10 cellular contexts compared by ENCODE assay signal in genomic region chr17:17957584-17957916, GRCh38. TPM values are rescaled to one million over a fixed set of nuclear protein-coding genes. Genes with fewer than 3 reads are reported as not detected.
A peak's percentile ranks its signal among the peaks of the same experiment; 100 is the strongest.
DNase-seq lines count a peak whose midpoint lies in the region; ATAC-seq and TF ChIP-seq lines count a peak whose summit lies in the region.
"Had no signal": no experiment of that assay in that cellular context is flagged by ENCODE, and none has a peak within 500 bp of the region (broad histone marks: within the 10 kb centered on the region; RNA-seq: fewer than 3 reads in every experiment).

No MANE protein-coding gene starts in this region.

- WGBS in adrenal gland, 4 donors: 87 to 98% (median 91%) methylated on average over 7 of the region's 7 CpGs

- H3K27ac ChIP-seq in right atrium auricular region (peak overlapping the region; percentile 54 to 70), adrenal gland (peak overlapping the region in 4 of 5 donors; percentile 5 to 75 (median 23)), mucosa of rectum (ENCODE audit: low read depth in 2 of 2, low read length in 2 of 2) (peak overlapping the region; percentile 78 to 93), uterus (peak overlapping the region; percentile 69 to 85)

- no peak for TF ChIP-seq CTCF in right atrium auricular region (IDR thresholded peaks at IDR 0.05)
- no peak for TF ChIP-seq CTCF in adrenal gland (IDR thresholded peaks at IDR 0.05)
- no peak for TF ChIP-seq CTCF in uterus (IDR thresholded peaks at IDR 0.05)

- DNase-seq in right atrium auricular region (ENCODE audit: low spot score): no peak
- no peak for DNase-seq in Right ventricle myocardium superior
- DNase-seq in adrenal gland: no peak
- no peak for DNase-seq in uterus
- DNase-seq in putamen (ENCODE audit: low spot score): no peak
- no peak for DNase-seq in stimulated activated CD4-positive, alpha-beta T cell treated with anti-CD3 and anti-CD28 coated beads, Interleukin-4, amount 100 ng/mL, for 4 hours
- DNase-seq: NCI-H187, RPMI8226 had no signal

- no peaks in the 10 kb centered on the region for H3K9me3 ChIP-seq in right atrium auricular region
- H3K9me3 ChIP-seq in adrenal gland (replicated peaks in 1 of 3): no peaks in the 10 kb centered on the region
- no peaks in the 10 kb centered on the region for H3K9me3 ChIP-seq in mucosa of rectum (ENCODE audit: control insufficient read depth in 2 of 2, low read length in 2 of 2)
- H3K9me3 ChIP-seq in uterus: no peaks in the 10 kb centered on the region

- peak overlapping the region in 1 of 2 donors; percentile 43 for H3K9ac ChIP-seq in mucosa of rectum (ENCODE audit: low read depth in 1 of 2, low read length in 2 of 2)

- H3K27me3 ChIP-seq in right atrium auricular region (no peaks in the 10 kb centered on the region), adrenal gland (no peaks in the 10 kb centered on the region), mucosa of rectum (ENCODE audit: control insufficient read depth in 2 of 2, insufficient read depth in 2 of 2, low read length in 2 of 2) (no peaks in the 10 kb centered on the region), uterus (no peaks in the 10 kb centered on the region)

- ATAC-seq in Right ventricle myocardium superior (ENCODE audit: poor library complexity) (no peak), HG02840 (IDR thresholded peaks at IDR 0.05; ENCODE audit: low FRiP score, unreplicated experiment) (no peak)

- no peaks in the 10 kb centered on the region for H3K36me3 ChIP-seq in right atrium auricular region
- H3K36me3 ChIP-seq in adrenal gland (replicated peaks in 1 of 2): no peaks in the 10 kb centered on the region
- peaks cover 2 to 5% of the 10 kb centered on the region in 2 donors for H3K36me3 ChIP-seq in mucosa of rectum (ENCODE audit: control insufficient read depth in 2 of 2, insufficient read depth in 2 of 2, low read length in 2 of 2)
- no peaks in the 10 kb centered on the region for H3K36me3 ChIP-seq in uterus

- H3K4me3 ChIP-seq in right atrium auricular region (no peak overlapping the region), adrenal gland (no peak overlapping the region), mucosa of rectum (ENCODE audit: low read length in 2 of 2) (peak overlapping the region in 1 of 2 donors; percentile 26), uterus (no peak overlapping the region)

- H3K4me1 ChIP-seq in right atrium auricular region: peaks cover 0 to 51% of the 10 kb centered on the region in 2 donors
- H3K4me1 ChIP-seq in adrenal gland (replicated peaks in 1 of 2): peaks cover 38 to 51% of the 10 kb centered on the region in 2 donors
- H3K4me1 ChIP-seq in mucosa of rectum (ENCODE audit: control insufficient read depth in 2 of 2, insufficient read depth in 2 of 2, low read length in 2 of 2): peaks cover 27 to 42% of the 10 kb centered on the region in 2 donors
- peaks cover 7 to 19% of the 10 kb centered on the region in 2 donors for H3K4me1 ChIP-seq in uterus

- no peak for TF ChIP-seq POLR2A in adrenal gland (IDR thresholded peaks at IDR 0.05)
- no peak for TF ChIP-seq POLR2A in uterus (IDR thresholded peaks at IDR 0.05)

- intact Hi-C loops in Right ventricle myocardium superior (cut with DNase I): no loop called here
- intact Hi-C loops in adrenal gland (cut with DNase I): no loop called here
- intact Hi-C loops in uterus (cut with DNase I; ENCODE audit: low total_unique reads): no loop called here

RNA-seq across cellular contexts. Expression of gene TOM1L2, which starts 14.7 kb away (rescaled TPM):
- total RNA-seq in right atrium auricular region (100 to 1,000 TPM; 186 to 347 TPM), Right ventricle myocardium superior (253 TPM), adrenal gland (100 to 1,000 TPM in 1 of 8 donors, 10 to 100 TPM in 7; 51.1 to 437 (median 77.9) TPM), uterus (10 to 100 TPM; 15.6 to 85.9 (median 34.9) TPM)
- 10 to 100 TPM; 41.6 to 64.8 (median 46.5) TPM for polyA plus RNA-seq in adrenal gland

RNA-seq across cellular contexts. Expression of gene DRC3, which starts 15.1 kb away (rescaled TPM):
- 1 to 10 TPM in 1 of 2 donors, under 1 TPM in 1; 0.94 to 1.7 TPM for total RNA-seq in right atrium auricular region
- 1.4 TPM for total RNA-seq in Right ventricle myocardium superior
- total RNA-seq in adrenal gland: 1 to 10 TPM in 7 of 8 donors, under 1 TPM in 1; 0.17 to 9.1 (median 3.4) TPM
- 10 to 100 TPM in 1 of 3 donors, 1 to 10 TPM in 2; 3.2 to 21.3 (median 7.9) TPM for polyA plus RNA-seq in adrenal gland
- 10 to 100 TPM in 3 of 4 donors, 1 to 10 TPM in 1; 7.7 to 18.5 (median 13.6) TPM for total RNA-seq in uterus

Comparison
In these comparisons a context has a peak if more than half of its experiments do, and no peak if none do; other contexts are left out.
1. H3K27ac ChIP-seq: peak in every context shown above with its lines; median percentile 86 in mucosa of rectum; 77 in uterus; 62 in right atrium auricular region; 23 in adrenal gland.